In genomic region chr2:54226224-54226623, GRCh38 we compare ENCODE assay signal across 28 cellular contexts. TPM values are rescaled to one million over a fixed set of nuclear protein-coding genes. Genes with fewer than 3 reads are reported as not detected.
DNase-seq lines count a peak whose midpoint lies in the region; TF ChIP-seq lines count a peak whose summit lies in the region.
"Had no signal": no experiment of that assay in that cellular context is flagged by ENCODE, and none has a peak within 500 bp of the region (broad histone marks: within the 10 kb centered on the region; RNA-seq: fewer than 3 reads in every experiment).

No MANE protein-coding gene starts in this region.

- no peaks in the 10 kb centered on the region for H3K9me3 Mint-ChIP-seq in endothelial cell (ENCODE audit: unreplicated experiment)
- no peaks in the 10 kb centered on the region for H3K9me3 Mint-ChIP-seq in activated T-helper 1 cell treated with anti-CD3 and anti-CD28 coated beads, Interleukin-12 subunit alpha, Interleukin-12 subunit beta, Interleukin-2, Interleukin-4 antibody, amounts not matched to agents 30 ng/mL and 10 ng/mL and 1 ng/mL, durations not matched to agents 14 hours and 24 hours and 36 hours
- H3K9me3 Mint-ChIP-seq in T-helper 2 cell treated with Interferon-gamma antibody and Interleukin-4, amounts not matched to agents 5 μg/mL and 100 μg/mL, for 36 hours, result no peaks in the 10 kb centered on the region
- H3K9me3 Mint-ChIP-seq: activated T-cell treated with anti-CD3 and anti-CD28 coated beads, Interleukin-2, amount 50 U/mL, for 4 hours; H9; stimulated activated naive CD8-positive, alpha-beta T cell treated with anti-CD3 and anti-CD28 coated beads, Interleukin-15, Interleukin-2, amounts not matched to agents 100 ng/mL and 50 ng/mL, for 24 hours had no signal

- H3K36me3 Mint-ChIP-seq in endothelial cell (ENCODE audit: low read depth, unreplicated experiment), result peaks cover 4% of the 10 kb centered on the region
- H3K36me3 Mint-ChIP-seq in activated T-helper 1 cell treated with anti-CD3 and anti-CD28 coated beads, Interleukin-12 subunit alpha, Interleukin-12 subunit beta, Interleukin-2, Interleukin-4 antibody, amounts not matched to agents 30 ng/mL and 10 ng/mL and 1 ng/mL, durations not matched to agents 14 hours and 24 hours and 36 hours (ENCODE audit: low read depth), result peaks cover 1% of the 10 kb centered on the region
- H3K36me3 Mint-ChIP-seq in T-helper 2 cell treated with Interferon-gamma antibody and Interleukin-4, amounts not matched to agents 5 μg/mL and 100 μg/mL, for 36 hours (ENCODE audit: low read depth), result no peaks in the 10 kb centered on the region
- H3K36me3 Mint-ChIP-seq: CD14-positive monocyte had no signal

- TF ChIP-seq CTCF in endothelial cell (IDR thresholded peaks at IDR 0.05; ENCODE audit: unreplicated experiment), result no peak

- peak overlapping the region; percentile 68 for H3K27ac ChIP-seq in angular gyrus (ENCODE audit: low read depth, low read length)
- H3K27ac ChIP-seq: brain microvascular endothelial cell, hepatocyte, left lung, neutrophil, SK-N-MC, upper lobe of left lung, VCaP had no signal

- peak overlapping the region; percentile 57 for H3K27ac Mint-ChIP-seq in endothelial cell (ENCODE audit: unreplicated experiment)
- H3K27ac Mint-ChIP-seq in activated T-helper 1 cell treated with anti-CD3 and anti-CD28 coated beads, Interleukin-12 subunit alpha, Interleukin-12 subunit beta, Interleukin-2, Interleukin-4 antibody, amounts not matched to agents 30 ng/mL and 10 ng/mL and 1 ng/mL, durations not matched to agents 14 hours and 24 hours and 36 hours, result no peak overlapping the region
- H3K27ac Mint-ChIP-seq in T-helper 2 cell treated with Interferon-gamma antibody and Interleukin-4, amounts not matched to agents 5 μg/mL and 100 μg/mL, for 36 hours, result no peak overlapping the region
- H3K27ac Mint-ChIP-seq: CD14-positive monocyte; H9; stimulated activated naive CD8-positive, alpha-beta T cell treated with anti-CD3 and anti-CD28 coated beads, Interleukin-15, Interleukin-2, amounts not matched to agents 100 ng/mL and 50 ng/mL, for 24 hours had no signal

- DNase-seq in endothelial cell (ENCODE audit: low spot score) (no peak), lung microvascular endothelial cell (ENCODE audit: low read depth in 2 of 2) (peak; percentile 28 to 66), putamen (ENCODE audit: low spot score) (peak; percentile 50), SHP77 (lab: John Stamatoyannopoulos, UW) (no peak), cerebellum (ENCODE audit: low spot score) (no peak)
- DNase-seq in activated T-helper 1 cell treated with anti-CD3 and anti-CD28 coated beads, Interleukin-12 subunit alpha, Interleukin-12 subunit beta, Interleukin-2, Interleukin-4 antibody, amounts not matched to agents 30 ng/mL and 10 ng/mL and 1 ng/mL, durations not matched to agents 14 hours and 24 hours and 36 hours (ENCODE audit: low spot score), result no peak
- DNase-seq in T-helper 2 cell treated with Interferon-gamma antibody and Interleukin-4, amounts not matched to agents 5 μg/mL and 100 μg/mL, for 36 hours (ENCODE audit: low spot score), result no peak
- DNase-seq: activated CD4-positive, alpha-beta T cell treated with anti-CD3 and anti-CD28 coated beads for 48 hours; activated naive CD4-positive, alpha-beta T cell; activated T-cell treated with anti-CD3 and anti-CD28 coated beads, Interleukin-2, amount 50 U/mL, for 4 hours; adrenal gland; brain microvascular endothelial cell; cortex of kidney; H9; Karpas-422; left lung; NCI-H524; stimulated activated CD4-positive, alpha-beta T cell treated with anti-CD3 and anti-CD28 coated beads, Interleukin-12 subunit alpha, Interleukin-12 subunit beta, amount 100 ng/mL, for 4 hours; T-helper 2 cell; upper lobe of left lung had no signal

- intact Hi-C loops in activated T-helper 1 cell treated with anti-CD3 and anti-CD28 coated beads, Interleukin-12 subunit alpha, Interleukin-12 subunit beta, Interleukin-2, Interleukin-4 antibody, amounts not matched to agents 30 ng/mL and 10 ng/mL and 1 ng/mL, durations not matched to agents 14 hours and 24 hours and 36 hours (cut with micrococcal nuclease), result no loop called here

- no peaks in the 10 kb centered on the region for H3K27me3 Mint-ChIP-seq in endothelial cell (ENCODE audit: unreplicated experiment)
- no peaks in the 10 kb centered on the region for H3K27me3 Mint-ChIP-seq in activated T-helper 1 cell treated with anti-CD3 and anti-CD28 coated beads, Interleukin-12 subunit alpha, Interleukin-12 subunit beta, Interleukin-2, Interleukin-4 antibody, amounts not matched to agents 30 ng/mL and 10 ng/mL and 1 ng/mL, durations not matched to agents 14 hours and 24 hours and 36 hours (ENCODE audit: insufficient read depth)
- H3K27me3 Mint-ChIP-seq in T-helper 2 cell treated with Interferon-gamma antibody and Interleukin-4, amounts not matched to agents 5 μg/mL and 100 μg/mL, for 36 hours (ENCODE audit: low read depth), result no peaks in the 10 kb centered on the region
- H3K27me3 Mint-ChIP-seq: stimulated activated naive CD8-positive, alpha-beta T cell treated with anti-CD3 and anti-CD28 coated beads, Interleukin-15, Interleukin-2, amounts not matched to agents 100 ng/mL and 50 ng/mL, for 24 hours had no signal

- H3K4me1 Mint-ChIP-seq in endothelial cell (ENCODE audit: unreplicated experiment), result peaks cover 17% of the 10 kb centered on the region
- peaks cover 4% of the 10 kb centered on the region for H3K4me1 Mint-ChIP-seq in activated T-helper 1 cell treated with anti-CD3 and anti-CD28 coated beads, Interleukin-12 subunit alpha, Interleukin-12 subunit beta, Interleukin-2, Interleukin-4 antibody, amounts not matched to agents 30 ng/mL and 10 ng/mL and 1 ng/mL, durations not matched to agents 14 hours and 24 hours and 36 hours (ENCODE audit: low read depth)
- H3K4me1 Mint-ChIP-seq in T-helper 2 cell treated with Interferon-gamma antibody and Interleukin-4, amounts not matched to agents 5 μg/mL and 100 μg/mL, for 36 hours (ENCODE audit: low read depth), result no peaks in the 10 kb centered on the region
- H3K4me1 Mint-ChIP-seq: CD14-positive monocyte had no signal

- no peak overlapping the region for H3K4me3 Mint-ChIP-seq in endothelial cell (ENCODE audit: unreplicated experiment)
- no peak overlapping the region for H3K4me3 Mint-ChIP-seq in activated T-helper 1 cell treated with anti-CD3 and anti-CD28 coated beads, Interleukin-12 subunit alpha, Interleukin-12 subunit beta, Interleukin-2, Interleukin-4 antibody, amounts not matched to agents 30 ng/mL and 10 ng/mL and 1 ng/mL, durations not matched to agents 14 hours and 24 hours and 36 hours
- no peak overlapping the region for H3K4me3 Mint-ChIP-seq in T-helper 2 cell treated with Interferon-gamma antibody and Interleukin-4, amounts not matched to agents 5 μg/mL and 100 μg/mL, for 36 hours
- H3K4me3 Mint-ChIP-seq: activated T-cell treated with anti-CD3 and anti-CD28 coated beads, Interleukin-2, amount 50 U/mL, for 4 hours; CD14-positive monocyte; H9; stimulated activated naive CD8-positive, alpha-beta T cell treated with anti-CD3 and anti-CD28 coated beads, Interleukin-15, Interleukin-2, amounts not matched to agents 100 ng/mL and 50 ng/mL, for 24 hours had no signal

RNA-seq across cellular contexts. Expression of gene TSPYL6, which starts 29.8 kb away (rescaled TPM):
- not detected for total RNA-seq in endothelial cell (ENCODE audit: unreplicated experiment)
- not detected in 2 replicates for total RNA-seq in lung microvascular endothelial cell
- not detected in 2 replicates for total RNA-seq in activated T-helper 1 cell treated with anti-CD3 and anti-CD28 coated beads, Interleukin-12 subunit alpha, Interleukin-12 subunit beta, Interleukin-2, Interleukin-4 antibody, amounts not matched to agents 30 ng/mL and 10 ng/mL and 1 ng/mL, durations not matched to agents 14 hours and 24 hours and 36 hours
- 0.18 TPM for total RNA-seq in cerebellum
- total RNA-seq: activated CD8-positive, alpha-beta memory T cell treated with anti-CD3 and anti-CD28 coated beads for 36 hours; activated T-cell treated with anti-CD3 and anti-CD28 coated beads, Interleukin-2, amount 50 U/mL, for 4 hours; adrenal gland; H9; hepatocyte; left lung had no signal

Comparison
In these comparisons a context has a peak if more than half of its experiments do, and no peak if none do; other contexts are left out.
1. DNase-seq: peak in lung microvascular endothelial cell (2 of 2) and putamen (single experiment); none in endothelial cell (single experiment), activated T-helper 1 cell treated with anti-CD3 and anti-CD28 coated beads, Interleukin-12 subunit alpha, Interleukin-12 subunit beta, Interleukin-2, Interleukin-4 antibody, amounts not matched to agents 30 ng/mL and 10 ng/mL and 1 ng/mL, durations not matched to agents 14 hours and 24 hours and 36 hours (single experiment), T-helper 2 cell treated with Interferon-gamma antibody and Interleukin-4, amounts not matched to agents 5 μg/mL and 100 μg/mL, for 36 hours (single experiment), SHP77 (0 of 2) and cerebellum (single experiment).